In the genomic region with DNA sequence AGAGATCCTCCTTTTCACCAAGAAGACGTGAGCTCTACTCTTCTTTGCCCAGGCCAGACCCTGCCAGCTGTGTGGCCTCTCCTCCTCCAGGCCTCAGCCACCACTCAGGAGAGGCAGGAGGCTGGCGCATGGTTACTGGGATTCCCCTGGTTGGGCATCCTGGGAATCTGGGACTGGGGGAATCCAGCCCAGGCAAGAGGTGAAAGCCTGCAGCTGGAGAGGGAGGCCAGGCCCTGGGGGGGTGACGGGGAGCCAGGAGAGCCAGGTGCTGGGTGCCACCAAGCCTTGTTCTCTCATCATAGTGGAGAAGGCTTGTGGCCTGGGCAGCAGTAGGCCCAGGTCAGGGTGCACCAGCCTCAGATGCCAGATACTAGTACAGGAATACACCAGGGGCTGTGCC, we compare ENCODE assay signal across 1 cellular context.
TF ChIP-seq lines count a peak whose summit lies in the region.

No MANE protein-coding gene starts in this region.

TF ChIP-seq in H1, 55 proteins besides CTCF, POLR2A, EP300 and RAD21:
- TF ChIP-seq MAFK (IDR thresholded peaks at IDR 0.05; ENCODE audit: low read depth, low read length), result no peak
- no peak for TF ChIP-seq TAF1 (IDR thresholded peaks at IDR 0.05; ENCODE audit: low read depth, low read length)
